Comparison of ENCODE assay signal across 8 cellular contexts in genomic region chr1:12604114-12604874, GRCh38. TPM values are rescaled to one million over a fixed set of nuclear protein-coding genes. Genes with fewer than 3 reads are reported as not detected.
DNase-seq lines count a peak whose midpoint lies in the region; ATAC-seq and TF ChIP-seq lines count a peak whose summit lies in the region.

No MANE protein-coding gene starts in this region.

- in situ Hi-C loops in G401 (cut with HindIII; ENCODE audit: low sequenced_read_pairs), result no loop called here

- peaks cover 49% of the 10 kb centered on the region for H3K36me3 Mint-ChIP-seq in CD4-positive, alpha-beta T cell (ENCODE audit: low read depth)

- CTCF ChIA-PET in CD4-positive, alpha-beta T cell (lab: Charles Lee), result interaction anchor here (1.7 kb wide), 1 partner anchor 15 kb away, joined by 8 read pairs; the partner anchor contains the start of gene DHRS3

- intact Hi-C loops in CD4-positive, alpha-beta T cell (cut with DNase I, micrococcal nuclease), result loop anchor here in 1 of 2 experiments (1.0 kb wide), 1 partner anchor 15 kb away; no protein-coding TSS in a partner anchor

- H3K27me3 ChIP-seq in CD4-positive, alpha-beta T cell (ENCODE audit: control insufficient read depth, insufficient read depth, low read length), result no peaks in the 10 kb centered on the region

- DNase-seq in CD4-positive, alpha-beta T cell, result peak; percentile 25 to 62 (median 54)
- peak; percentile 79 to 98 for DNase-seq in SW 1271 (lab: John Stamatoyannopoulos, UW)
- DNase-seq in activated naive CD8-positive, alpha-beta T cell treated with anti-CD3 and anti-CD28 coated beads, Interleukin-2, amount 50 U/mL, for 16 hours (ENCODE audit: low read depth, low spot score), result peak; percentile 27
- peak; percentile 60 for DNase-seq in iPS-NIHi7 (ENCODE audit: extremely low spot score)
- peak; percentile 75 for DNase-seq in stimulated activated CD4-positive, alpha-beta T cell treated with anti-CD3 and anti-CD28 coated beads, Interleukin-4, amount 100 ng/mL, for 24 hours
- no peak for DNase-seq in G401 (ENCODE audit: low spot score)

- H3K27ac Mint-ChIP-seq in CD4-positive, alpha-beta T cell, result peak overlapping the region; percentile 77

- H3K4me3 Mint-ChIP-seq in CD4-positive, alpha-beta T cell, result peak overlapping the region; percentile 22

- no peak for TF ChIP-seq CTCF in CD4-positive, alpha-beta T cell (IDR thresholded peaks at IDR 0.05)

- no peaks in the 10 kb centered on the region for H3K27me3 Mint-ChIP-seq in CD4-positive, alpha-beta T cell

- no peaks in the 10 kb centered on the region for H3K9me3 ChIP-seq in CD4-positive, alpha-beta T cell (ENCODE audit: control insufficient read depth, low read length)

- ATAC-seq in CD4-positive, alpha-beta T cell (ENCODE audit: poor library complexity), result peak; percentile 94
- ATAC-seq in HG03432 (IDR thresholded peaks at IDR 0.05; ENCODE audit: unreplicated experiment) (peak; percentile 68), HG02970 (IDR thresholded peaks at IDR 0.05; ENCODE audit: low FRiP score, unreplicated experiment) (no peak)

- POLR2A ChIA-PET in CD4-positive, alpha-beta T cell (lab: Charles Lee), result interaction anchor here (0.7 to 5.1 kb wide), 7 partner anchors 9 to 259 kb away, joined by 3 to 161 read pairs (median 4); partner anchors contain the start of gene DHRS3

- H3K27ac ChIP-seq in CD4-positive, alpha-beta T cell (ENCODE audit: low read depth, low read length), result peak overlapping the region; percentile 30

- H3K4me1 Mint-ChIP-seq in CD4-positive, alpha-beta T cell (ENCODE audit: low read depth), result peaks cover 73% of the 10 kb centered on the region

- peaks cover 2% of the 10 kb centered on the region for H3K9me3 Mint-ChIP-seq in CD4-positive, alpha-beta T cell

RNA-seq across cellular contexts. Expression of gene DHRS3, which starts 13.7 kb away (rescaled TPM):
- 100 to 1,000 TPM; 102 to 108 TPM for total RNA-seq in CD4-positive, alpha-beta T cell
- total RNA-seq in G401 (2014; rRNA removed; shearing (Covaris generic)), result 9.1 and 13.5 TPM in 2 replicates

RNA-seq across cellular contexts. Expression of gene AADACL4, which starts 39.6 kb away (rescaled TPM):
- not detected for total RNA-seq in CD4-positive, alpha-beta T cell
- total RNA-seq in G401 (2014; rRNA removed; shearing (Covaris generic)), result not detected in 2 replicates
